In genomic region chr18:74579704-74580103, GRCh38 we compare ENCODE assay signal across 31 cellular contexts. TPM values are rescaled to one million over a fixed set of nuclear protein-coding genes. Genes with fewer than 3 reads are reported as not detected.
DNase-seq lines count a peak whose midpoint lies in the region; ATAC-seq and TF ChIP-seq lines count a peak whose summit lies in the region.
"Had no signal": no experiment of that assay in that cellular context is flagged by ENCODE, and none has a peak within 500 bp of the region (broad histone marks: within the 10 kb centered on the region; RNA-seq: fewer than 3 reads in every experiment).

No MANE protein-coding gene starts in this region.

- H3K27me3 ChIP-seq in transverse colon = peaks cover 4% of the 10 kb centered on the region
- H3K27me3 ChIP-seq: BLaER1 had no signal

- no peaks in the 10 kb centered on the region for H3K4me1 Mint-ChIP-seq in stimulated activated naive CD8-positive, alpha-beta T cell treated with anti-CD3 and anti-CD28 coated beads, Interleukin-15, amount 100 ng/mL, for 72 hours
- H3K4me1 Mint-ChIP-seq: activated B cell treated with CpG ODN at 0.5 μM for 24 hours; activated naive CD4-positive, alpha-beta T cell treated with anti-CD3 and anti-CD28 coated beads, Interleukin-2, amount 10 ng/mL, durations not matched to agents 7 days and 5 days had no signal

- WGBS in transverse colon (ENCODE audit: low coverage in 1 of 2), 2 donors = 54% methylated on average over 4 of the region's 4 CpGs; no CpG with 5 or more reads in 1 of the 2 donors

- no peak for DNase-seq in stimulated activated naive CD8-positive, alpha-beta T cell treated with anti-CD3 and anti-CD28 coated beads, Interleukin-15, Interleukin-2, amounts not matched to agents 100 U/mL and 50 U/mL, for 24 hours
- no peak for DNase-seq in stimulated activated naive CD8-positive, alpha-beta T cell treated with anti-CD3 and anti-CD28 coated beads, Interleukin-15, amount 100 ng/mL, for 72 hours
- DNase-seq in choroid plexus epithelial cell (ENCODE audit: low read depth) (peak; percentile 20), kidney tubule cell (ENCODE audit: low spot score) (peak; percentile 49), transverse colon (no peak), cortex of kidney (lab: John Stamatoyannopoulos, UW) (no peak), SW480 (ENCODE audit: low spot score) (no peak)
- no peak for DNase-seq in activated CD4-positive, CD25-positive, alpha-beta regulatory T cell treated with anti-CD3 and anti-CD28 coated beads, Interleukin-2, amount 50 U/mL, for 72 hours
- DNase-seq: activated B cell treated with CpG ODN at 0.5 μM for 24 hours; activated CD4-positive, alpha-beta T cell treated with anti-CD3 and anti-CD28 coated beads, Interleukin-2, amount 50 U/mL, for 4 hours; activated naive CD4-positive, alpha-beta T cell treated with anti-CD3 and anti-CD28 coated beads, Interleukin-2, amount 10 ng/mL, durations not matched to agents 7 days and 5 days; COR-L47; DMS53; effector memory CD4-positive, alpha-beta T cell; GDM1; head of caudate nucleus; left ventricle myocardium inferior; NCI-H1694; NCI-H2171; NCI-H510A; NK-92 treated with Interleukin-12 subunit alpha and Interleukin-12 subunit beta, amount 100 ng/mL, for 24 hours; SIG-M5; stimulated activated CD4-positive, alpha-beta T cell treated with anti-CD3 and anti-CD28 coated beads, Interleukin-2, amount 100 ng/mL, for 24 hours; trophoblast cell had no signal

- H3K9me3 ChIP-seq in transverse colon = no peaks in the 10 kb centered on the region
- H3K9me3 ChIP-seq: BLaER1, left ventricle myocardium inferior had no signal

- intact Hi-C loops in transverse colon (cut with DNase I; ENCODE audit: low total_unique reads) = no loop called here

- H3K36me3 ChIP-seq in transverse colon = no peaks in the 10 kb centered on the region
- H3K36me3 ChIP-seq: BLaER1, left ventricle myocardium inferior had no signal

- no peak overlapping the region for H3K4me3 Mint-ChIP-seq in stimulated activated naive CD8-positive, alpha-beta T cell treated with anti-CD3 and anti-CD28 coated beads, Interleukin-15, amount 100 ng/mL, for 72 hours
- H3K4me3 Mint-ChIP-seq: activated B cell treated with CpG ODN at 0.5 μM for 24 hours; activated naive CD4-positive, alpha-beta T cell treated with anti-CD3 and anti-CD28 coated beads, Interleukin-2, amount 10 ng/mL, durations not matched to agents 7 days and 5 days; activated T-helper 1 cell treated with anti-CD3 and anti-CD28 coated beads, Interleukin-12 subunit alpha, Interleukin-12 subunit beta, Interleukin-2, Interleukin-4 antibody, amounts not matched to agents 30 ng/mL and 10 ng/mL and 1 ng/mL, durations not matched to agents 14 hours and 24 hours and 36 hours had no signal

- H3K27ac ChIP-seq in transverse colon = no peak overlapping the region
- H3K27ac ChIP-seq: BLaER1, HL-60, left ventricle myocardium inferior had no signal

- in situ Hi-C loops in transverse colon (cut with MboI; ENCODE audit: low pct_ligation_motif_present in 1 of 4, low pct_unique_long_range_greater_than_20kb in 1 of 4, low sequenced_read_pairs in 3 of 4) = no loop called here

- TF ChIP-seq POLR2A in transverse colon (IDR thresholded peaks at IDR 0.05) = no peak

- TF ChIP-seq EP300 in transverse colon (IDR thresholded peaks at IDR 0.05; ENCODE audit: low read depth) = no peak

- ATAC-seq in stimulated activated naive CD8-positive, alpha-beta T cell treated with anti-CD3 and anti-CD28 coated beads, Interleukin-15, Interleukin-2, amounts not matched to agents 100 U/mL and 50 U/mL, for 24 hours = peak; percentile 28
- no peak for ATAC-seq in stimulated activated naive CD8-positive, alpha-beta T cell treated with anti-CD3 and anti-CD28 coated beads, Interleukin-15, amount 100 ng/mL, for 72 hours

- TF ChIP-seq CTCF in choroid plexus epithelial cell (conservative IDR thresholded peaks at IDR 0.05; ENCODE audit: low read depth, low read length) = no peak
- TF ChIP-seq CTCF in transverse colon (IDR thresholded peaks at IDR 0.05) = no peak

- H3K27me3 Mint-ChIP-seq in stimulated activated naive CD8-positive, alpha-beta T cell treated with anti-CD3 and anti-CD28 coated beads, Interleukin-15, amount 100 ng/mL, for 72 hours = peaks cover 40% of the 10 kb centered on the region

- H3K9me3 Mint-ChIP-seq in stimulated activated naive CD8-positive, alpha-beta T cell treated with anti-CD3 and anti-CD28 coated beads, Interleukin-15, amount 100 ng/mL, for 72 hours = no peaks in the 10 kb centered on the region
- H3K9me3 Mint-ChIP-seq: activated B cell treated with CpG ODN at 0.5 μM for 24 hours; activated naive CD4-positive, alpha-beta T cell treated with anti-CD3 and anti-CD28 coated beads, Interleukin-2, amount 10 ng/mL, durations not matched to agents 7 days and 5 days; activated T-helper 1 cell treated with anti-CD3 and anti-CD28 coated beads, Interleukin-12 subunit alpha, Interleukin-12 subunit beta, Interleukin-2, Interleukin-4 antibody, amounts not matched to agents 30 ng/mL and 10 ng/mL and 1 ng/mL, durations not matched to agents 14 hours and 24 hours and 36 hours had no signal

- peaks cover 0 to 2% (median 0%) of the 10 kb centered on the region in 4 donors for H3K4me1 ChIP-seq in transverse colon
- H3K4me1 ChIP-seq: BLaER1 had no signal

- H3K27ac Mint-ChIP-seq in stimulated activated naive CD8-positive, alpha-beta T cell treated with anti-CD3 and anti-CD28 coated beads, Interleukin-15, amount 100 ng/mL, for 72 hours = no peak overlapping the region
- H3K27ac Mint-ChIP-seq: activated B cell treated with CpG ODN at 0.5 μM for 24 hours; activated naive CD4-positive, alpha-beta T cell treated with anti-CD3 and anti-CD28 coated beads, Interleukin-2, amount 10 ng/mL, durations not matched to agents 7 days and 5 days; activated T-helper 1 cell treated with anti-CD3 and anti-CD28 coated beads, Interleukin-12 subunit alpha, Interleukin-12 subunit beta, Interleukin-2, Interleukin-4 antibody, amounts not matched to agents 30 ng/mL and 10 ng/mL and 1 ng/mL, durations not matched to agents 14 hours and 24 hours and 36 hours had no signal

- H3K4me3 ChIP-seq in choroid plexus epithelial cell (ENCODE audit: low read depth, low read length) (no peak overlapping the region), transverse colon (no peak overlapping the region)
- H3K4me3 ChIP-seq: BLaER1, left ventricle myocardium inferior had no signal

RNA-seq across cellular contexts. Expression of gene ZNF407, which starts 18.0 kb away (rescaled TPM):
- total RNA-seq in transverse colon = 10 to 100 TPM; 13.5 to 24.1 (median 20.1) TPM

RNA-seq across cellular contexts. Expression of gene CNDP1, which starts 45.4 kb away (rescaled TPM):
- total RNA-seq in transverse colon = not detected
- total RNA-seq: activated T-helper 1 cell treated with anti-CD3 and anti-CD28 coated beads, Interleukin-12 subunit alpha, Interleukin-12 subunit beta, Interleukin-2, Interleukin-4 antibody, amounts not matched to agents 30 ng/mL and 10 ng/mL and 1 ng/mL, durations not matched to agents 14 hours and 24 hours and 36 hours; bronchial epithelial cell; fibroblast of villous mesenchyme; left ventricle myocardium inferior; mesenteric fat pad; osteoblast had no signal

Comparison
In these comparisons a context has a peak if more than half of its experiments do, and no peak if none do; other contexts are left out.
1. DNase-seq: peak in choroid plexus epithelial cell (single experiment) and kidney tubule cell (single experiment); none in stimulated activated naive CD8-positive, alpha-beta T cell treated with anti-CD3 and anti-CD28 coated beads, Interleukin-15, Interleukin-2, amounts not matched to agents 100 U/mL and 50 U/mL, for 24 hours (single experiment), stimulated activated naive CD8-positive, alpha-beta T cell treated with anti-CD3 and anti-CD28 coated beads, Interleukin-15, amount 100 ng/mL, for 72 hours (0 of 2), transverse colon (single experiment), cortex of kidney (single experiment), activated CD4-positive, CD25-positive, alpha-beta regulatory T cell treated with anti-CD3 and anti-CD28 coated beads, Interleukin-2, amount 50 U/mL, for 72 hours (single experiment) and SW480 (single experiment).